1 cellular context compared by ENCODE assay signal in the genomic region with DNA sequence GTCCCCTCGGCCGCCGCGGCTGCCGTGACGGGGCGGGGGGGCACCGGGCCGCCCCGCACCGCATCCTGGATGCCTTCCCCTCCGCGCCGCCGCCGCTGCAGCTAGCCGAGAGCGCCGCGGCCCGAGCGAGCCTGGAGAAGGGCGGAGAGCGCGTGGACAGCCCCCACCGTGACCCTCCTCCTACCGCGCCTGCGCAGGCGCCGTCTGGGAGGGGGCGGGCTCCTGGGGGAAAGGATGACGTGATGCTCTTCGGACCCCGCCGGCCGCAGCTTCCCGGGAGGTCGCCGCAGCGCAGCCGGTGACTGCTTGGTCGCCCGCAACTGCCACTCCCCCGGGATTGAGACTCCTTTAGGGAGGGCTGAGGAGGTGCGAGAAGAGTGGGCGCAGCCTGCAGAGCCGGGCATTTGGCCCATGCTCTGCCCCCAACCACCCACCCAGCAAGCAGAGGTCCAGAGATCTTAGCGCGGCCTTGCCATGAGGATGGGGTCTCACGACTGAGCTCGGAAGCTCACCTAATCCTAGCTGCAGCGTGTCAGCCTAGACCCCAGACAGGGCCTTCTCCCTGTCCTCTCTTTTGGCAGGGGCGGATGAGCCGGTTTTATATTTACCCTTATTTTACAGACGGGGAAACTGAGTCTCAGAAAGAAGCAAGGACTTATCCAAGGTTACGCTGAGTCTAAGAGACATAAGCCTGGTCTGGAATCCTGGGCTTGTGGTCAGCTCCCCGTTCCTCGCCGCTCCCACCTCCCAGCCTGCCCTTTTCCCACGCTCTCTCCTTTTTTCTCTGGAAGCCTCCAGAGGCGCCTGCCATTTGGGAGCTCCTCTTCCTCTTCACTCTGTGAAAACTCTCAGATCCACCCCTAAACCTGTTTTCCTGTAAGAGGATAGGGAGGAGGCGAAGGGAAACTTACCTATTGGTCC.
TF ChIP-seq lines count a peak whose summit lies in the region.

A gene (minus strand): TSS at position 140 of the 921 bp plus-strand sequence. CDS start 281 bp downstream, outside the sequence.

TF ChIP-seq in HepG2, 621 proteins besides CTCF, POLR2A, EP300 and RAD21 (continued from another document and continues in another):
- TF ChIP-seq, protein P1, sequence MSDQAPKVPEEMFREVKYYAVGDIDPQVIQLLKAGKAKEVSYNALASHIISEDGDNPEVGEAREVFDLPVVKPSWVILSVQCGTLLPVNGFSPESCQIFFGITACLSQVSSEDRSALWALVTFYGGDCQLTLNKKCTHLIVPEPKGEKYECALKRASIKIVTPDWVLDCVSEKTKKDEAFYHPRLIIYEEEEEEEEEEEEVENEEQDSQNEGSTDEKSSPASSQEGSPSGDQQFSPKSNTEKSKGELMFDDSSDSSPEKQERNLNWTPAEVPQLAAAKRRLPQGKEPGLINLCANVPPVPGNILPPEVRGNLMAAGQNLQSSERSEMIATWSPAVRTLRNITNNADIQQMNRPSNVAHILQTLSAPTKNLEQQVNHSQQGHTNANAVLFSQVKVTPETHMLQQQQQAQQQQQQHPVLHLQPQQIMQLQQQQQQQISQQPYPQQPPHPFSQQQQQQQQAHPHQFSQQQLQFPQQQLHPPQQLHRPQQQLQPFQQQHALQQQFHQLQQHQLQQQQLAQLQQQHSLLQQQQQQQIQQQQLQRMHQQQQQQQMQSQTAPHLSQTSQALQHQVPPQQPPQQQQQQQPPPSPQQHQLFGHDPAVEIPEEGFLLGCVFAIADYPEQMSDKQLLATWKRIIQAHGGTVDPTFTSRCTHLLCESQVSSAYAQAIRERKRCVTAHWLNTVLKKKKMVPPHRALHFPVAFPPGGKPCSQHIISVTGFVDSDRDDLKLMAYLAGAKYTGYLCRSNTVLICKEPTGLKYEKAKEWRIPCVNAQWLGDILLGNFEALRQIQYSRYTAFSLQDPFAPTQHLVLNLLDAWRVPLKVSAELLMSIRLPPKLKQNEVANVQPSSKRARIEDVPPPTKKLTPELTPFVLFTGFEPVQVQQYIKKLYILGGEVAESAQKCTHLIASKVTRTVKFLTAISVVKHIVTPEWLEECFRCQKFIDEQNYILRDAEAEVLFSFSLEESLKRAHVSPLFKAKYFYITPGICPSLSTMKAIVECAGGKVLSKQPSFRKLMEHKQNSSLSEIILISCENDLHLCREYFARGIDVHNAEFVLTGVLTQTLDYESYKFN (CRISPR knock-in tag; conservative IDR thresholded peaks at IDR 0.05): peak; percentile 43; the same call in 1 of the 2 replicates
- TF ChIP-seq, protein P2, sequence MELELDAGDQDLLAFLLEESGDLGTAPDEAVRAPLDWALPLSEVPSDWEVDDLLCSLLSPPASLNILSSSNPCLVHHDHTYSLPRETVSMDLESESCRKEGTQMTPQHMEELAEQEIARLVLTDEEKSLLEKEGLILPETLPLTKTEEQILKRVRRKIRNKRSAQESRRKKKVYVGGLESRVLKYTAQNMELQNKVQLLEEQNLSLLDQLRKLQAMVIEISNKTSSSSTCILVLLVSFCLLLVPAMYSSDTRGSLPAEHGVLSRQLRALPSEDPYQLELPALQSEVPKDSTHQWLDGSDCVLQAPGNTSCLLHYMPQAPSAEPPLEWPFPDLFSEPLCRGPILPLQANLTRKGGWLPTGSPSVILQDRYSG (CRISPR knock-in tag; IDR thresholded peaks at IDR 0.05): no peak
- TF ChIP-seq NFYB (CRISPR knock-in tag; IDR thresholded peaks at IDR 0.05) (no peak), CAMTA2 (CRISPR knock-in tag; IDR thresholded peaks at IDR 0.05; ENCODE audit: borderline replicate concordance) (no peak), ELF1 (CRISPR knock-in tag; IDR thresholded peaks at IDR 0.05) (no peak), ZNF775 (CRISPR knock-in tag; IDR thresholded peaks at IDR 0.05; ENCODE audit: borderline replicate concordance) (no peak), ATAD3A (CRISPR knock-in tag; IDR thresholded peaks at IDR 0.05) (no peak), ZSCAN21 (CRISPR knock-in tag; IDR thresholded peaks at IDR 0.05; ENCODE audit: borderline replicate concordance) (peak; percentile 53; the same call in 1 of the 2 replicates), PHF21A (CRISPR knock-in tag; IDR thresholded peaks at IDR 0.05) (peak; percentile 64), ZNF350 (CRISPR knock-in tag; IDR thresholded peaks at IDR 0.05; ENCODE audit: borderline replicate concordance, low read depth) (no peak; the same call in 1 of the 2 replicates), AHR (CRISPR knock-in tag; IDR thresholded peaks at IDR 0.05) (peak; percentile 63; the same call in 1 of the 2 replicates), ZNF557 (CRISPR knock-in tag; IDR thresholded peaks at IDR 0.05) (no peak), HOXA9 (CRISPR knock-in tag; IDR thresholded peaks at IDR 0.05; ENCODE audit: borderline replicate concordance) (no peak), TGIF2 (CRISPR knock-in tag; IDR thresholded peaks at IDR 0.05) (no peak), NCOA2 (CRISPR knock-in tag; IDR thresholded peaks at IDR 0.05) (peak; percentile 24; the same call in 1 of the 2 replicates), HMG20A (CRISPR knock-in tag; IDR thresholded peaks at IDR 0.05; ENCODE audit: borderline replicate concordance) (no peak; the same call in 1 of the 2 replicates), RFXAP (CRISPR knock-in tag; IDR thresholded peaks at IDR 0.05; ENCODE audit: borderline replicate concordance) (no peak), ZNF460 (CRISPR knock-in tag; IDR thresholded peaks at IDR 0.05; ENCODE audit: borderline replicate concordance) (no peak; the same call in 1 of the 2 replicates), GLI4 (CRISPR knock-in tag; IDR thresholded peaks at IDR 0.05; ENCODE audit: borderline replicate concordance) (no peak; the same call in 1 of the 2 replicates)
- TF ChIP-seq, protein P3, sequence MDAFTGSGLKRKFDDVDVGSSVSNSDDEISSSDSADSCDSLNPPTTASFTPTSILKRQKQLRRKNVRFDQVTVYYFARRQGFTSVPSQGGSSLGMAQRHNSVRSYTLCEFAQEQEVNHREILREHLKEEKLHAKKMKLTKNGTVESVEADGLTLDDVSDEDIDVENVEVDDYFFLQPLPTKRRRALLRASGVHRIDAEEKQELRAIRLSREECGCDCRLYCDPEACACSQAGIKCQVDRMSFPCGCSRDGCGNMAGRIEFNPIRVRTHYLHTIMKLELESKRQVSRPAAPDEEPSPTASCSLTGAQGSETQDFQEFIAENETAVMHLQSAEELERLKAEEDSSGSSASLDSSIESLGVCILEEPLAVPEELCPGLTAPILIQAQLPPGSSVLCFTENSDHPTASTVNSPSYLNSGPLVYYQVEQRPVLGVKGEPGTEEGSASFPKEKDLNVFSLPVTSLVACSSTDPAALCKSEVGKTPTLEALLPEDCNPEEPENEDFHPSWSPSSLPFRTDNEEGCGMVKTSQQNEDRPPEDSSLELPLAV (CRISPR knock-in tag; conservative IDR thresholded peaks at IDR 0.05; ENCODE audit: low read depth): no peak
- TF ChIP-seq, protein P4, sequence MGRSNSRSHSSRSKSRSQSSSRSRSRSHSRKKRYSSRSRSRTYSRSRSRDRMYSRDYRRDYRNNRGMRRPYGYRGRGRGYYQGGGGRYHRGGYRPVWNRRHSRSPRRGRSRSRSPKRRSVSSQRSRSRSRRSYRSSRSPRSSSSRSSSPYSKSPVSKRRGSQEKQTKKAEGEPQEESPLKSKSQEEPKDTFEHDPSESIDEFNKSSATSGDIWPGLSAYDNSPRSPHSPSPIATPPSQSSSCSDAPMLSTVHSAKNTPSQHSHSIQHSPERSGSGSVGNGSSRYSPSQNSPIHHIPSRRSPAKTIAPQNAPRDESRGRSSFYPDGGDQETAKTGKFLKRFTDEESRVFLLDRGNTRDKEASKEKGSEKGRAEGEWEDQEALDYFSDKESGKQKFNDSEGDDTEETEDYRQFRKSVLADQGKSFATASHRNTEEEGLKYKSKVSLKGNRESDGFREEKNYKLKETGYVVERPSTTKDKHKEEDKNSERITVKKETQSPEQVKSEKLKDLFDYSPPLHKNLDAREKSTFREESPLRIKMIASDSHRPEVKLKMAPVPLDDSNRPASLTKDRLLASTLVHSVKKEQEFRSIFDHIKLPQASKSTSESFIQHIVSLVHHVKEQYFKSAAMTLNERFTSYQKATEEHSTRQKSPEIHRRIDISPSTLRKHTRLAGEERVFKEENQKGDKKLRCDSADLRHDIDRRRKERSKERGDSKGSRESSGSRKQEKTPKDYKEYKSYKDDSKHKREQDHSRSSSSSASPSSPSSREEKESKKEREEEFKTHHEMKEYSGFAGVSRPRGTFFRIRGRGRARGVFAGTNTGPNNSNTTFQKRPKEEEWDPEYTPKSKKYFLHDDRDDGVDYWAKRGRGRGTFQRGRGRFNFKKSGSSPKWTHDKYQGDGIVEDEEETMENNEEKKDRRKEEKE (IDR thresholded peaks at IDR 0.05): no peak
- TF ChIP-seq, protein P5, sequence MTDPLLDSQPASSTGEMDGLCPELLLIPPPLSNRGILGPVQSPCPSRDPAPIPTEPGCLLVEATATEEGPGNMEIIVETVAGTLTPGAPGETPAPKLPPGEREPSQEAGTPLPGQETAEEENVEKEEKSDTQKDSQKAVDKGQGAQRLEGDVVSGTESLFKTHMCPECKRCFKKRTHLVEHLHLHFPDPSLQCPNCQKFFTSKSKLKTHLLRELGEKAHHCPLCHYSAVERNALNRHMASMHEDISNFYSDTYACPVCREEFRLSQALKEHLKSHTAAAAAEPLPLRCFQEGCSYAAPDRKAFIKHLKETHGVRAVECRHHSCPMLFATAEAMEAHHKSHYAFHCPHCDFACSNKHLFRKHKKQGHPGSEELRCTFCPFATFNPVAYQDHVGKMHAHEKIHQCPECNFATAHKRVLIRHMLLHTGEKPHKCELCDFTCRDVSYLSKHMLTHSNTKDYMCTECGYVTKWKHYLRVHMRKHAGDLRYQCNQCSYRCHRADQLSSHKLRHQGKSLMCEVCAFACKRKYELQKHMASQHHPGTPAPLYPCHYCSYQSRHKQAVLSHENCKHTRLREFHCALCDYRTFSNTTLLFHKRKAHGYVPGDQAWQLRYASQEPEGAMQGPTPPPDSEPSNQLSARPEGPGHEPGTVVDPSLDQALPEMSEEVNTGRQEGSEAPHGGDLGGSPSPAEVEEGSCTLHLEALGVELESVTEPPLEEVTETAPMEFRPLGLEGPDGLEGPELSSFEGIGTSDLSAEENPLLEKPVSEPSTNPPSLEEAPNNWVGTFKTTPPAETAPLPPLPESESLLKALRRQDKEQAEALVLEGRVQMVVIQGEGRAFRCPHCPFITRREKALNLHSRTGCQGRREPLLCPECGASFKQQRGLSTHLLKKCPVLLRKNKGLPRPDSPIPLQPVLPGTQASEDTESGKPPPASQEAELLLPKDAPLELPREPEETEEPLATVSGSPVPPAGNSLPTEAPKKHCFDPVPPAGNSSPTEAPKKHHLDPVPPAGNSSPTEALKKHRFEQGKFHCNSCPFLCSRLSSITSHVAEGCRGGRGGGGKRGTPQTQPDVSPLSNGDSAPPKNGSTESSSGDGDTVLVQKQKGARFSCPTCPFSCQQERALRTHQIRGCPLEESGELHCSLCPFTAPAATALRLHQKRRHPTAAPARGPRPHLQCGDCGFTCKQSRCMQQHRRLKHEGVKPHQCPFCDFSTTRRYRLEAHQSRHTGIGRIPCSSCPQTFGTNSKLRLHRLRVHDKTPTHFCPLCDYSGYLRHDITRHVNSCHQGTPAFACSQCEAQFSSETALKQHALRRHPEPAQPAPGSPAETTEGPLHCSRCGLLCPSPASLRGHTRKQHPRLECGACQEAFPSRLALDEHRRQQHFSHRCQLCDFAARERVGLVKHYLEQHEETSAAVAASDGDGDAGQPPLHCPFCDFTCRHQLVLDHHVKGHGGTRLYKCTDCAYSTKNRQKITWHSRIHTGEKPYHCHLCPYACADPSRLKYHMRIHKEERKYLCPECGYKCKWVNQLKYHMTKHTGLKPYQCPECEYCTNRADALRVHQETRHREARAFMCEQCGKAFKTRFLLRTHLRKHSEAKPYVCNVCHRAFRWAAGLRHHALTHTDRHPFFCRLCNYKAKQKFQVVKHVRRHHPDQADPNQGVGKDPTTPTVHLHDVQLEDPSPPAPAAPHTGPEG (CRISPR knock-in tag; IDR thresholded peaks at IDR 0.05): no peak
- TF ChIP-seq, protein P6, sequence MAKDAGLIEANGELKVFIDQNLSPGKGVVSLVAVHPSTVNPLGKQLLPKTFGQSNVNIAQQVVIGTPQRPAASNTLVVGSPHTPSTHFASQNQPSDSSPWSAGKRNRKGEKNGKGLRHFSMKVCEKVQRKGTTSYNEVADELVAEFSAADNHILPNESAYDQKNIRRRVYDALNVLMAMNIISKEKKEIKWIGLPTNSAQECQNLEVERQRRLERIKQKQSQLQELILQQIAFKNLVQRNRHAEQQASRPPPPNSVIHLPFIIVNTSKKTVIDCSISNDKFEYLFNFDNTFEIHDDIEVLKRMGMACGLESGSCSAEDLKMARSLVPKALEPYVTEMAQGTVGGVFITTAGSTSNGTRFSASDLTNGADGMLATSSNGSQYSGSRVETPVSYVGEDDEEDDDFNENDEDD (CRISPR knock-in tag; IDR thresholded peaks at IDR 0.05; ENCODE audit: borderline replicate concordance): no peak; the same call in 1 of the 2 replicates
- TF ChIP-seq, protein P7, sequence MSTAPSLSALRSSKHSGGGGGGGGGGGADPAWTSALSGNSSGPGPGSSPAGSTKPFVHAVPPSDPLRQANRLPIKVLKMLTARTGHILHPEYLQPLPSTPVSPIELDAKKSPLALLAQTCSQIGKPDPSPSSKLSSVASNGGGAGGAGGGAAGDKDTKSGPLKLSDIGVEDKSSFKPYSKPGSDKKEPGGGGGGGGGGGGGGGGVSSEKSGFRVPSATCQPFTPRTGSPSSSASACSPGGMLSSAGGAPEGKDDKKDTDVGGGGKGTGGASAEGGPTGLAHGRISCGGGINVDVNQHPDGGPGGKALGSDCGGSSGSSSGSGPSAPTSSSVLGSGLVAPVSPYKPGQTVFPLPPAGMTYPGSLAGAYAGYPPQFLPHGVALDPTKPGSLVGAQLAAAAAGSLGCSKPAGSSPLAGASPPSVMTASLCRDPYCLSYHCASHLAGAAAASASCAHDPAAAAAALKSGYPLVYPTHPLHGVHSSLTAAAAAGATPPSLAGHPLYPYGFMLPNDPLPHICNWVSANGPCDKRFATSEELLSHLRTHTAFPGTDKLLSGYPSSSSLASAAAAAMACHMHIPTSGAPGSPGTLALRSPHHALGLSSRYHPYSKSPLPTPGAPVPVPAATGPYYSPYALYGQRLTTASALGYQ (CRISPR knock-in tag; IDR thresholded peaks at IDR 0.05): no peak
- TF ChIP-seq, protein P8, sequence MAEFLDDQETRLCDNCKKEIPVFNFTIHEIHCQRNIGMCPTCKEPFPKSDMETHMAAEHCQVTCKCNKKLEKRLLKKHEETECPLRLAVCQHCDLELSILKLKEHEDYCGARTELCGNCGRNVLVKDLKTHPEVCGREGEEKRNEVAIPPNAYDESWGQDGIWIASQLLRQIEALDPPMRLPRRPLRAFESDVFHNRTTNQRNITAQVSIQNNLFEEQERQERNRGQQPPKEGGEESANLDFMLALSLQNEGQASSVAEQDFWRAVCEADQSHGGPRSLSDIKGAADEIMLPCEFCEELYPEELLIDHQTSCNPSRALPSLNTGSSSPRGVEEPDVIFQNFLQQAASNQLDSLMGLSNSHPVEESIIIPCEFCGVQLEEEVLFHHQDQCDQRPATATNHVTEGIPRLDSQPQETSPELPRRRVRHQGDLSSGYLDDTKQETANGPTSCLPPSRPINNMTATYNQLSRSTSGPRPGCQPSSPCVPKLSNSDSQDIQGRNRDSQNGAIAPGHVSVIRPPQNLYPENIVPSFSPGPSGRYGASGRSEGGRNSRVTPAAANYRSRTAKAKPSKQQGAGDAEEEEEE (CRISPR knock-in tag; IDR thresholded peaks at IDR 0.05; ENCODE audit: borderline replicate concordance): no peak
- TF ChIP-seq, protein P9, sequence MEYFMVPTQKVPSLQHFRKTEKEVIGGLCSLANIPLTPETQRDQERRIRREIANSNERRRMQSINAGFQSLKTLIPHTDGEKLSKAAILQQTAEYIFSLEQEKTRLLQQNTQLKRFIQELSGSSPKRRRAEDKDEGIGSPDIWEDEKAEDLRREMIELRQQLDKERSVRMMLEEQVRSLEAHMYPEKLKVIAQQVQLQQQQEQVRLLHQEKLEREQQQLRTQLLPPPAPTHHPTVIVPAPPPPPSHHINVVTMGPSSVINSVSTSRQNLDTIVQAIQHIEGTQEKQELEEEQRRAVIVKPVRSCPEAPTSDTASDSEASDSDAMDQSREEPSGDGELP (IDR thresholded peaks at IDR 0.05; ENCODE audit: borderline replicate concordance, low read depth): peak; percentile 21; the same call in 1 of the 2 replicates
